ENCODE assay signal across 9 cellular contexts in the genomic region with DNA sequence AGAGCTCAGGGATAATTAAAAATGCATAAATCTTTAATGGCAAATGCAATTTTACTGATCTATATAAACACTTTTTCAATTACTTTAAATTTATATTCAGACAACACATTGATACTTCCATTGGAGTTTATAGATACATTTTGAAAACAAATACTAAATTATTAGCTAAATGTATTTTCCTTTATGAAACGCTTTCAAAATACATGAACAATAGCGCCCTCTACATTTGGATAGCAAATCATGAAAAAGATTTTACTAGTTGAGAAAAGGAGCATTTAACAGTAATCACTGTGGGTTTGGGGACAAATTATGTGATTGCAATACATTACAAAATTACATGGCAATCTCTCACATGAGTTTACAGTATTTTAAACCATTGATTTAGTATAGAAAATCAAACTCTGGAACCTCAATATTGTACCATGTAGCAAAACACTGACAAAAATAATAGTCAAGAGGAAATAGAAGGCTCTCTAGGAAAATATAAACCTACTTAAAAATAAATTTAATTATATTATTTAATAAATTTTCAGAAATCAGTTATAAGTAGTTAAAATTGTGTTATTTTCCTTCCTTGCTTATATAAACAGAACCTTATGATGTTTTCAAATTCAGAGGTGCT.
DNase-seq lines count a peak whose midpoint lies in the region; ATAC-seq, FAIRE-seq and TF ChIP-seq lines count a peak whose summit lies in the region.
"Had no signal": no experiment of that assay in that cellular context is flagged by ENCODE, and none has a peak within 500 bp of the region (broad histone marks: within the 10 kb centered on the region; RNA-seq: fewer than 3 reads in every experiment).

No MANE protein-coding gene starts in this region.

- no peak for TF ChIP-seq POLR2A in prostate gland (IDR thresholded peaks at IDR 0.05)

- DNase-seq in NCI-H146 (lab: John Stamatoyannopoulos, UW) (peak; percentile 29), NCI-H146 treated with DMSO at 0.1 percent for 48 hours (lab: John Stamatoyannopoulos, UW; ENCODE audit: unreplicated experiment) (no peak), NCI-H2081 treated with DMSO at 0.1 percent for 48 hours (lab: John Stamatoyannopoulos, UW) (peak; percentile 45), cerebellar cortex (ENCODE audit: low spot score) (peak; percentile 66), pancreas (no peak), GM19238 (ENCODE audit: insufficient read length, low spot score) (no peak), prostate gland (ENCODE audit: low spot score) (no peak), ecto neural progenitor cell (ENCODE audit: low spot score) (no peak)

- FAIRE-seq in pancreas (lab: Jason Lieb, UNC): peak; percentile 79

- intact Hi-C loops in pancreas (cut with DNase I): no loop called here
- intact Hi-C loops in prostate gland (cut with DNase I): no loop called here

- TF ChIP-seq CTCF in pancreas (IDR thresholded peaks at IDR 0.05) (no peak), prostate gland (IDR thresholded peaks at IDR 0.05) (no peak)

- H3K4me3 ChIP-seq in pancreas: no peak overlapping the region
- no peak overlapping the region for H3K4me3 ChIP-seq in prostate gland
- H3K4me3 ChIP-seq: BLaER1 had no signal

- no peak for ATAC-seq in pancreas

- H3K27ac ChIP-seq in pancreas: no peak overlapping the region
- H3K27ac ChIP-seq in prostate gland: no peak overlapping the region
- H3K27ac ChIP-seq: BLaER1 had no signal

- no peaks in the 10 kb centered on the region for H3K4me1 ChIP-seq in pancreas
- H3K4me1 ChIP-seq in prostate gland (replicated peaks): no peaks in the 10 kb centered on the region
- H3K4me1 ChIP-seq: BLaER1 had no signal

- H3K9me3 ChIP-seq in pancreas (no peaks in the 10 kb centered on the region), prostate gland (no peaks in the 10 kb centered on the region)
- H3K9me3 ChIP-seq: BLaER1 had no signal

- WGBS in pancreas, 2 donors: 2 to 3% methylated on average over 2 of the region's 2 CpGs
- 8% methylated on average over 2 of the region's 2 CpGs for WGBS in prostate gland

- H3K27me3 ChIP-seq in pancreas (no peaks in the 10 kb centered on the region), prostate gland (replicated peaks; ENCODE audit: insufficient read depth) (no peaks in the 10 kb centered on the region)
- H3K27me3 ChIP-seq: BLaER1 had no signal

- H3K36me3 ChIP-seq in pancreas (no peaks in the 10 kb centered on the region), prostate gland (no peaks in the 10 kb centered on the region)
- H3K36me3 ChIP-seq: BLaER1 had no signal

Comparison
In these comparisons a context has a peak if more than half of its experiments do, and no peak if none do; other contexts are left out.
1. DNase-seq: peak in NCI-H146 (single experiment), NCI-H2081 treated with DMSO at 0.1 percent for 48 hours (single experiment) and cerebellar cortex (single experiment); none in NCI-H146 treated with DMSO at 0.1 percent for 48 hours (single experiment), pancreas (0 of 6), GM19238 (single experiment), prostate gland (single experiment) and ecto neural progenitor cell (single experiment).